In the genomic region with DNA sequence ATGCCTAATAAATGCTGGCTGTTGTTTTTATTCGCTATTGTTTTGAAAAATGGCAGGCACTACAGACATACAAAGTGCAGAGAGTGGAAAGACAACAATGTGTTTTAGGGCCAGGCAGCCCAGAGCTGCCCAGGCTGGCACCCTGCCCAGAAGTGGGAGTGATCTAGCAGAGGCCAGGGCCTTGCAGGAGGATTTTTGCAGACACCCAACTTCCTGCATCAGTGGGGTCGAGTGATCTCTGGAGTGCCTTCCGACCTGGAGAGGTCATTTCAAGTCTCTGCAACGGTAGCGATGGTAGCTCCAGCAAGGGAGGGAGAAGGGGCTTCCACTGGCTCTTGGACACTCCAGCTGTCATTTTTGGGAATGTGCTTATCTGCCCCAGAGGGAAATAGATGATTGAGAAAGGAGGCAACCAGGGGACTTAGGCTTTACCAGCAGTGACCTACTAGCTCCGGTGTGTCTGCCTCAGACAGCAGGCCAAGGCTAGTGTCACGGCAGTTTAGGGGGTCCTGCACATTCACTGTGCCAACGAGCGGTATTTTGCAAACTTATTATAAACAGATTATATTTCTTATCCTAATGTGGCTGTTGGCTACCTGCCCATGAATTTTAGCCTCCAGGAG, we compare ENCODE assay signal across 8 cellular contexts.
DNase-seq lines count a peak whose midpoint lies in the region; ATAC-seq and TF ChIP-seq lines count a peak whose summit lies in the region.
"Not testable (repeated sequence)": the region's sequence is repeated elsewhere in the genome, so short reads cannot be mapped to it uniquely, and the experiment has no call there.

No MANE protein-coding gene starts in this region.

- not testable (repeated sequence) for H3K36me3 Mint-ChIP-seq in CD8-positive, alpha-beta T cell

- not testable (repeated sequence) for H3K9me3 ChIP-seq in CD8-positive, alpha-beta T cell (ENCODE audit: low read length); left lung; psoas muscle; thyroid gland

- not testable (repeated sequence) for H3K27me3 ChIP-seq in CD8-positive, alpha-beta T cell (ENCODE audit: insufficient read depth, low read length); left lung; psoas muscle (ENCODE audit: insufficient read depth in 3 of 3, low read length in 2 of 3); thyroid gland

- not testable (repeated sequence) for TF ChIP-seq POLR2A in NB4 (IDR thresholded peaks at IDR 0.05; ENCODE audit: extremely low read depth, insufficient read length); thyroid gland (IDR thresholded peaks at IDR 0.05)

- ATAC-seq in CD8-positive, alpha-beta T cell: peak; percentile 71
- peak; percentile 94 for ATAC-seq in left lung
- ATAC-seq in psoas muscle: peak; percentile 42 to 68 (median 66)

- POLR2A ChIA-PET in CD8-positive, alpha-beta T cell (lab: Charles Lee): not testable (repeated sequence)

- H3K27ac Mint-ChIP-seq in CD8-positive, alpha-beta T cell: not testable (repeated sequence)

- not testable (repeated sequence) for H3K9me3 Mint-ChIP-seq in CD8-positive, alpha-beta T cell

- CTCF ChIA-PET in CD8-positive, alpha-beta T cell (lab: Charles Lee): not testable (repeated sequence)

- not testable (repeated sequence) for TF ChIP-seq CTCF in CD8-positive, alpha-beta T cell (IDR thresholded peaks at IDR 0.05); NB4 (IDR thresholded peaks at IDR 0.05; ENCODE audit: low read depth, low read length); fibroblast of villous mesenchyme (IDR thresholded peaks at IDR 0.05; ENCODE audit: insufficient read depth, low read depth, low read length); left lung (IDR thresholded peaks at IDR 0.05); psoas muscle (IDR thresholded peaks at IDR 0.05); thyroid gland (IDR thresholded peaks at IDR 0.05)

- H3K4me1 ChIP-seq in CD8-positive, alpha-beta T cell (ENCODE audit: insufficient read depth, low read length); left lung; psoas muscle: not testable (repeated sequence)
- H3K4me1 ChIP-seq in thyroid gland: peaks cover 3 to 14% of the 10 kb centered on the region in 2 donors

- intact Hi-C loops in CD8-positive, alpha-beta T cell (cut with DNase I, micrococcal nuclease); left lung (cut with DNase I); psoas muscle (cut with DNase I); thyroid gland (cut with DNase I): not testable (repeated sequence)

- not testable (repeated sequence) for H3K4me1 Mint-ChIP-seq in CD8-positive, alpha-beta T cell (ENCODE audit: low read depth)

- WGBS in psoas muscle, 3 donors: 12 to 30% (median 16%) methylated on average over 3 to 8 of the region's 9 CpGs
- 0 to 3% methylated on average over 1 to 4 of the region's 9 CpGs for WGBS in thyroid gland, 2 donors

- not testable (repeated sequence) for H3K36me3 ChIP-seq in CD8-positive, alpha-beta T cell (ENCODE audit: insufficient read depth, low read length); left lung; psoas muscle (ENCODE audit: insufficient read depth in 1 of 2, low read depth in 1 of 2); thyroid gland

- H3K27ac ChIP-seq in CD8-positive, alpha-beta T cell (ENCODE audit: low read depth, low read length); left lung; psoas muscle: not testable (repeated sequence)
- peak overlapping the region in 1 of 3 donors; percentile 62 for H3K27ac ChIP-seq in thyroid gland

- H3K4me3 ChIP-seq in CD8-positive, alpha-beta T cell (ENCODE audit: low read depth, low read length); NB4 (ENCODE audit: low read depth, low read length); fibroblast of villous mesenchyme (ENCODE audit: low read depth, low read length); left lung; psoas muscle; thyroid gland (replicated peaks in 1 of 3): not testable (repeated sequence)

- peak; percentile 16 to 67 (median 37) for DNase-seq in CD8-positive, alpha-beta T cell
- DNase-seq in NB4 (ENCODE audit: low read depth) (peak; percentile 49), brain pericyte (ENCODE audit: low read depth, low spot score) (peak; percentile 65), fibroblast of villous mesenchyme (ENCODE audit: low read depth) (peak; percentile 62), left lung (peak; percentile 85), psoas muscle (peak; percentile 48 to 85), thyroid gland (peak; percentile 96)
- DNase-seq in activated CD4-positive, alpha-beta T cell treated with anti-CD3 and anti-CD28 coated beads, Interleukin-2, amount 50 U/mL, for 48 hours: peak; percentile 54 to 63

- H3K4me3 Mint-ChIP-seq in CD8-positive, alpha-beta T cell: not testable (repeated sequence)

- not testable (repeated sequence) for H3K27me3 Mint-ChIP-seq in CD8-positive, alpha-beta T cell (ENCODE audit: low read depth)

Comparison
In these comparisons a context has a peak if more than half of its experiments do, and no peak if none do; other contexts are left out.
1. DNase-seq: peak in every context shown above with its lines; median percentile 96 in thyroid gland; 85 in left lung; 66 in psoas muscle; 65 in brain pericyte; 62 in fibroblast of villous mesenchyme; 58 in activated CD4-positive, alpha-beta T cell treated with anti-CD3 and anti-CD28 coated beads, Interleukin-2, amount 50 U/mL, for 48 hours; 49 in NB4; 37 in CD8-positive, alpha-beta T cell.